Comparison of ENCODE assay signal across 8 cellular contexts in the genomic region with DNA sequence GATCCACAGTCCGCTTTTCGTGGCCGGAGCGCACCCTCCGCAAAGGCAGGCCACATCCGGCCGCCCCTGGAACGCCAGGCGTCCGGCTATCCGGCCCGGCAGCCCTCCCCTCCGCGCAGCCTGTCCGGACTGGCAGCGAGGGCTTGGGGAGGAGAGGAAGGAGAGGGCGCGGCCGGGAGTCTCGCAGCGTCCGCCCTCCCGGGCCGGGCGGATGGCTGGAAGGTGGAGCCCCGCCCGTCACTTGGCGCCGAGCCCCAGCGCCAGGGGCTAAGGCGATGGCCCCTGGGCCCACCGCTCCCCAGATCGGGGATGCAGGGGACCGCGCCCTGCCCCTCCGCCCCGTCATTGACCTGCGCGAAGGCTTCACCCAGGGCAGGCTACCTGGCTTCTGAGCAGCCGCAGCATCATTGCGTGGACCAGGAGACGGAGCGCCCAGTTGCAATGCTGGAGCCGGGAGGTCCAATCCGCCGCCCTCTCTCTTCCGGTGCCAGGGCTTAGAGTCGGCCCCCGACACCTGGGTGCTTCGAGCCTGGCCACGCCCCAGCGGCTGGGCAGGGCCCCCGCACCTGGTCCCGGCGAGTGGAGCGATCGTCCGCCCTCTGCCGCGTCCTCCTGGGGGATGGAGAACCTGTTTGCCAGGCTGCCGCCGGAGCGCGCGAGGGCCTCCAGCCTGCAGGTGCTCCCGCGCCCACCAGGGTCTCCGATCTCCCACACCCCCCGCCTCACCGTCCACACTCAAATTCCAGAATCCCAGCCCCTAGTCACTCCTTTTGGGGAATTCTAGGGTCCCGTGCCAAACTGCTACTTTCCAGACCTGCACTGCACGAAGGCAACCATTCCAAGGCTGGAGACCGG. TPM values are rescaled to one million over a fixed set of nuclear protein-coding genes. Genes with fewer than 3 reads are reported as not detected.
A peak's percentile ranks its signal among the peaks of the same experiment; 100 is the strongest.
DNase-seq lines count a peak whose midpoint lies in the region; TF ChIP-seq lines count a peak whose summit lies in the region.

A gene (minus strand): TSS at position 131 of the 855 bp plus-strand sequence. CDS start 1,360 bp downstream, outside the sequence.

- intact Hi-C loops in MCF 10A (cut with micrococcal nuclease): no loop called here

- CTCF ChIA-PET in BJ (lab: Yijun Ruan, JAX) (no interaction called here), MCF 10A (lab: Yijun Ruan, JAX) (no interaction called here)

- H3K27ac Mint-ChIP-seq in MCF 10A (ENCODE audit: low read depth, unreplicated experiment): peak within 1 kb of the TSS; percentile 17

- peaks cover 12% of the 10 kb centered on the region for H3K36me3 Mint-ChIP-seq in MCF 10A (ENCODE audit: insufficient read depth, unreplicated experiment)

- no peaks in the 10 kb centered on the region for H3K27me3 Mint-ChIP-seq in MCF 10A (ENCODE audit: insufficient read depth, unreplicated experiment)

- peaks cover 15% of the 10 kb centered on the region for H3K4me1 ChIP-seq in HUES48 (ENCODE audit: control insufficient read depth, insufficient read depth, low read length)

- peaks cover 29% of the 10 kb centered on the region for H3K4me1 Mint-ChIP-seq in MCF 10A (ENCODE audit: insufficient read depth, unreplicated experiment)

- POLR2A ChIA-PET in BJ (lab: Charles Lee): no interaction called here
- POLR2A ChIA-PET in MCF 10A (lab: Yijun Ruan, JAX): interaction anchor here (1.2 to 1.5 kb wide), 2 partner anchors 14 to 32 kb away, joined by 4 to 10 read pairs; no protein-coding TSS in a partner anchor

- no peak for DNase-seq in BJ (ENCODE audit: low read depth)
- DNase-seq in RPMI8226: peak; percentile 94
- peak; percentile 91 for DNase-seq in MCF 10A (ENCODE audit: unreplicated experiment)
- DNase-seq in iPS-NIHi11 (ENCODE audit: low spot score): peak; percentile 92
- DNase-seq in stimulated activated CD4-positive, alpha-beta T cell treated with anti-CD3 and anti-CD28 coated beads, Interleukin-4, amount 100 ng/mL, for 24 hours: peak; percentile 20
- DNase-seq in HuH-7.5 (ENCODE audit: low spot score): no peak
- DNase-seq in HCEC 1CT: no peak

- H3K9me3 Mint-ChIP-seq in MCF 10A (ENCODE audit: unreplicated experiment): no peaks in the 10 kb centered on the region

- TF ChIP-seq CTCF in BJ (IDR thresholded peaks at IDR 0.05; ENCODE audit: insufficient read depth, low read depth, low read length) (no peak), MCF 10A (IDR thresholded peaks at IDR 0.05; ENCODE audit: unreplicated experiment) (no peak)

- peaks cover 9% of the 10 kb centered on the region; the same call in 1 of the 2 replicates for H3K27me3 ChIP-seq in BJ (ENCODE audit: control insufficient read depth, insufficient read depth, low read length)
- no peaks in the 10 kb centered on the region for H3K27me3 ChIP-seq in HUES48 (ENCODE audit: control insufficient read depth, insufficient read depth, low read length)

- peak within 1 kb of the TSS; percentile 69 for H3K9ac ChIP-seq in HUES48 (ENCODE audit: low read depth, low read length)

- H3K9me3 ChIP-seq in HUES48 (ENCODE audit: control insufficient read depth, insufficient read depth, low read length): no peaks in the 10 kb centered on the region

- H3K4me3 ChIP-seq in BJ (ENCODE audit: low read depth, low read length) (peak within 1 kb of the TSS; percentile 24), HUES48 (ENCODE audit: low read depth, low read length) (peak within 1 kb of the TSS; percentile 95)

- peak within 1 kb of the TSS; percentile 77 for H3K4me3 Mint-ChIP-seq in MCF 10A (ENCODE audit: unreplicated experiment)

- H3K36me3 ChIP-seq in BJ (ENCODE audit: control insufficient read depth, insufficient read depth, low read length): no peaks in the 10 kb centered on the region
- H3K36me3 ChIP-seq in HUES48 (ENCODE audit: control insufficient read depth, insufficient read depth, low read length): peaks cover 29% of the 10 kb centered on the region

- no TSS peak for BruUV-seq in MCF 10A (replicated peaks; lab: Mats Ljungman, UMichigan)

- H3K27ac ChIP-seq in HUES48 (ENCODE audit: low read depth, low read length): peak within 1 kb of the TSS; percentile 66

RNA-seq across cellular contexts. Expression of the gene that starts here (rescaled TPM):
- 0.32 and 0.37 TPM in 2 replicates for polyA plus RNA-seq in BJ (2011; rRNA removed)
- 0.43 and 0.46 TPM in 2 replicates for polyA minus RNA-seq in BJ (2011; rRNA and poly(A)+ RNA removed)
- total RNA-seq in MCF 10A (2022): 10.5 and 14.7 TPM in 2 replicates

Comparison
In these comparisons a context has a peak if more than half of its experiments do, and no peak if none do; other contexts are left out.
1. DNase-seq: peak in RPMI8226 (single experiment), MCF 10A (single experiment), iPS-NIHi11 (single experiment) and stimulated activated CD4-positive, alpha-beta T cell treated with anti-CD3 and anti-CD28 coated beads, Interleukin-4, amount 100 ng/mL, for 24 hours (single experiment); none in BJ (single experiment), HuH-7.5 (single experiment) and HCEC 1CT (single experiment).